In the genomic region with DNA sequence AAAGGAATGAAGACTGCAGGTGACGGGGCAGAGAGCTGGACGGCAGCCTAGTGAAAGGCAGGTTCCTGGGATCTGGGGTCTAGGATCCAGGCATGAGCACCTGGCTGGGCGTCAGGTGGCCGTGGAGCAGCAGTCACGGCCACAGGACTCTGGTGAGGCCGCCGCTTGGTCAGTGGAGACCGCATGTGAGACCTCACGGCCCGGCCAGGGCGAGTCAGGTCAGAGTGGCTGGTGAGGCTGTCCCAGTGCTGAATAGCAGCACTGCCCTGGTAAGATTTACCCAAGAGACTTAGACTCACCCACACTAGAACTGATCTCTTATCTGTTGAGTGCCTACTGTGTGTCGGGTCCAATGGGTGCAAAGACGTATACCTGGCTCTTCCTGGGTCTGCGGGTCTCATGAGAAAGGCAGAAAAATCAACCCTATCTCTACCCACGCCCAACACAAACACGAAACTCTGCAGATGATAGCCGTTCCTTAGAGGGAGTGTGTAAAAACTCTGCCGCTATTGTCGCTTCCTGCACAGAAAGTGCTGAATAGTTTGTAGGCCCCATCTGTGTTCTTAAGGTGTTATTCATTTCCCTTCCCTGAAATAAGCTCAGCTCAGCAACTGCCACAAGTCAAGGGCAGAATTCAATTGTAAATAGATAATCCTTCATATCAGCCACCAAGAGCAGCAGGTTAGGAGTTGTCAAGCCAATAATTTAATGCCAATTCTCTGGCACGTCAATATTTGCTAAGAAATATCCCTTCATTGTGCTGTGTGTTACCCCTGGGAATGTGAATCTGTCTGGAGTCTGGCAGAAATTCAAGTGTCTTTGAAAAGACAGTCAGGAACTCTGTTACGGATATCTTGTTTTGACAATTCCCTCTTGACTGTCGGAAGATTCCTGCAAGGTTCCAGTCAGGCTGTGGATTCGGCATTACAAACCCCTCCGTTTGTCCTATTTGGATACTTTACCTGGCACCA, we compare ENCODE assay signal across 2 cellular contexts.
TF ChIP-seq lines count a peak whose summit lies in the region.

No MANE protein-coding gene starts in this region.

TF ChIP-seq in GM23338, 12 proteins besides CTCF, POLR2A, EP300 and RAD21 (continues in another document):
- TF ChIP-seq, protein P1, sequence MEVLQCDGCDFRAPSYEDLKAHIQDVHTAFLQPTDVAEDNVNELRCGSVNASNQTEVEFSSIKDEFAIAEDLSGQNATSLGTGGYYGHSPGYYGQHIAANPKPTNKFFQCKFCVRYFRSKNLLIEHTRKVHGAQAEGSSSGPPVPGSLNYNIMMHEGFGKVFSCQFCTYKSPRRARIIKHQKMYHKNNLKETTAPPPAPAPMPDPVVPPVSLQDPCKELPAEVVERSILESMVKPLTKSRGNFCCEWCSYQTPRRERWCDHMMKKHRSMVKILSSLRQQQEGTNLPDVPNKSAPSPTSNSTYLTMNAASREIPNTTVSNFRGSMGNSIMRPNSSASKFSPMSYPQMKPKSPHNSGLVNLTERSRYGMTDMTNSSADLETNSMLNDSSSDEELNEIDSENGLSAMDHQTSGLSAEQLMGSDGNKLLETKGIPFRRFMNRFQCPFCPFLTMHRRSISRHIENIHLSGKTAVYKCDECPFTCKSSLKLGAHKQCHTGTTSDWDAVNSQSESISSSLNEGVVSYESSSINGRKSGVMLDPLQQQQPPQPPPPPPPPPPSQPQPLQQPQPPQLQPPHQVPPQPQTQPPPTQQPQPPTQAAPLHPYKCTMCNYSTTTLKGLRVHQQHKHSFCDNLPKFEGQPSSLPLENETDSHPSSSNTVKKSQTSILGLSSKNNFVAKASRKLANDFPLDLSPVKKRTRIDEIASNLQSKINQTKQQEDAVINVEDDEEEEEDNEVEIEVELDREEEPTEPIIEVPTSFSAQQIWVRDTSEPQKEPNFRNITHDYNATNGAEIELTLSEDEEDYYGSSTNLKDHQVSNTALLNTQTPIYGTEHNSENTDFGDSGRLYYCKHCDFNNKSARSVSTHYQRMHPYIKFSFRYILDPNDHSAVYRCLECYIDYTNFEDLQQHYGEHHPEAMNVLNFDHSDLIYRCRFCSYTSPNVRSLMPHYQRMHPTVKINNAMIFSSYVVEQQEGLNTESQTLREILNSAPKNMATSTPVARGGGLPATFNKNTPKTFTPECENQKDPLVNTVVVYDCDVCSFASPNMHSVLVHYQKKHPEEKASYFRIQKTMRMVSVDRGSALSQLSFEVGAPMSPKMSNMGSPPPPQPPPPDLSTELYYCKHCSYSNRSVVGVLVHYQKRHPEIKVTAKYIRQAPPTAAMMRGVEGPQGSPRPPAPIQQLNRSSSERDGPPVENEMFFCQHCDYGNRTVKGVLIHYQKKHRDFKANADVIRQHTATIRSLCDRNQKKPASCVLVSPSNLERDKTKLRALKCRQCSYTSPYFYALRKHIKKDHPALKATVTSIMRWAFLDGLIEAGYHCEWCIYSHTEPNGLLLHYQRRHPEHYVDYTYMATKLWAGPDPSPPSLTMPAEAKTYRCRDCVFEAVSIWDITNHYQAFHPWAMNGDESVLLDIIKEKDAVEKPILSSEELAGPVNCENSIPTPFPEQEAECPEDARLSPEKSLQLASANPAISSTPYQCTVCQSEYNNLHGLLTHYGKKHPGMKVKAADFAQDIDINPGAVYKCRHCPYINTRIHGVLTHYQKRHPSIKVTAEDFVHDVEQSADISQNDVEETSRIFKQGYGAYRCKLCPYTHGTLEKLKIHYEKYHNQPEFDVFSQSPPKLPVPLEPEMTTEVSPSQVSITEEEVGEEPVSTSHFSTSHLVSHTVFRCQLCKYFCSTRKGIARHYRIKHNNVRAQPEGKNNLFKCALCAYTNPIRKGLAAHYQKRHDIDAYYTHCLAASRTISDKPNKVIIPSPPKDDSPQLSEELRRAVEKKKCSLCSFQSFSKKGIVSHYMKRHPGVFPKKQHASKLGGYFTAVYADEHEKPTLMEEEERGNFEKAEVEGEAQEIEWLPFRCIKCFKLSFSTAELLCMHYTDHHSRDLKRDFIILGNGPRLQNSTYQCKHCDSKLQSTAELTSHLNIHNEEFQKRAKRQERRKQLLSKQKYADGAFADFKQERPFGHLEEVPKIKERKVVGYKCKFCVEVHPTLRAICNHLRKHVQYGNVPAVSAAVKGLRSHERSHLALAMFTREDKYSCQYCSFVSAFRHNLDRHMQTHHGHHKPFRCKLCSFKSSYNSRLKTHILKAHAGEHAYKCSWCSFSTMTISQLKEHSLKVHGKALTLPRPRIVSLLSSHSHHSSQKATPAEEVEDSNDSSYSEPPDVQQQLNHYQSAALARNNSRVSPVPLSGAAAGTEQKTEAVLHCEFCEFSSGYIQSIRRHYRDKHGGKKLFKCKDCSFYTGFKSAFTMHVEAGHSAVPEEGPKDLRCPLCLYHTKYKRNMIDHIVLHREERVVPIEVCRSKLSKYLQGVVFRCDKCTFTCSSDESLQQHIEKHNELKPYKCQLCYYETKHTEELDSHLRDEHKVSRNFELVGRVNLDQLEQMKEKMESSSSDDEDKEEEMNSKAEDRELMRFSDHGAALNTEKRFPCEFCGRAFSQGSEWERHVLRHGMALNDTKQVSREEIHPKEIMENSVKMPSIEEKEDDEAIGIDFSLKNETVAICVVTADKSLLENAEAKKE (CRISPR knock-in tag; IDR thresholded peaks at IDR 0.05): no peak
- TF ChIP-seq CREB1 (CRISPR knock-in tag; IDR thresholded peaks at IDR 0.05; ENCODE audit: low read depth) (no peak), REST (IDR thresholded peaks at IDR 0.05; ENCODE audit: unreplicated experiment) (no peak), ZNF114 (CRISPR knock-in tag; IDR thresholded peaks at IDR 0.05) (no peak), POLR2AphosphoS5 (IDR thresholded peaks at IDR 0.05; ENCODE audit: low read depth) (no peak), STAT1 (IDR thresholded peaks at IDR 0.05; ENCODE audit: unreplicated experiment) (no peak), ZNF331 (CRISPR knock-in tag; IDR thresholded peaks at IDR 0.05; ENCODE audit: low read depth) (no peak), NANOG (IDR thresholded peaks at IDR 0.05; ENCODE audit: borderline replicate concordance) (no peak), EZH2phosphoT487 (IDR thresholded peaks at IDR 0.05; ENCODE audit: unreplicated experiment) (no peak), JUNB (IDR thresholded peaks at IDR 0.05; ENCODE audit: unreplicated experiment) (no peak), EZH2 (IDR thresholded peaks at IDR 0.05; ENCODE audit: low read depth, unreplicated experiment) (no peak)

TF ChIP-seq in WTC11, 78 proteins besides CTCF, POLR2A, EP300 and RAD21 (continued from another document):
- TF ChIP-seq ZNF532 (CRISPR knock-in tag; IDR thresholded peaks at IDR 0.05; ENCODE audit: borderline replicate concordance) (no peak), CREM (CRISPR knock-in tag; IDR thresholded peaks at IDR 0.05) (no peak), ZNF416 (CRISPR knock-in tag; IDR thresholded peaks at IDR 0.05) (no peak), MYBL2 (CRISPR knock-in tag; IDR thresholded peaks at IDR 0.05) (no peak), TEAD4 (CRISPR knock-in tag; IDR thresholded peaks at IDR 0.05) (no peak), NR2C2 (CRISPR knock-in tag; IDR thresholded peaks at IDR 0.05) (no peak), SP1 (CRISPR knock-in tag; conservative IDR thresholded peaks at IDR 0.05) (no peak), NFE2L1 (CRISPR knock-in tag; IDR thresholded peaks at IDR 0.05) (no peak), ATF2 (CRISPR knock-in tag; IDR thresholded peaks at IDR 0.05; ENCODE audit: borderline replicate concordance, low read depth) (no peak), ZNF263 (CRISPR knock-in tag; IDR thresholded peaks at IDR 0.05; ENCODE audit: low read depth) (no peak)
- TF ChIP-seq, protein P2, sequence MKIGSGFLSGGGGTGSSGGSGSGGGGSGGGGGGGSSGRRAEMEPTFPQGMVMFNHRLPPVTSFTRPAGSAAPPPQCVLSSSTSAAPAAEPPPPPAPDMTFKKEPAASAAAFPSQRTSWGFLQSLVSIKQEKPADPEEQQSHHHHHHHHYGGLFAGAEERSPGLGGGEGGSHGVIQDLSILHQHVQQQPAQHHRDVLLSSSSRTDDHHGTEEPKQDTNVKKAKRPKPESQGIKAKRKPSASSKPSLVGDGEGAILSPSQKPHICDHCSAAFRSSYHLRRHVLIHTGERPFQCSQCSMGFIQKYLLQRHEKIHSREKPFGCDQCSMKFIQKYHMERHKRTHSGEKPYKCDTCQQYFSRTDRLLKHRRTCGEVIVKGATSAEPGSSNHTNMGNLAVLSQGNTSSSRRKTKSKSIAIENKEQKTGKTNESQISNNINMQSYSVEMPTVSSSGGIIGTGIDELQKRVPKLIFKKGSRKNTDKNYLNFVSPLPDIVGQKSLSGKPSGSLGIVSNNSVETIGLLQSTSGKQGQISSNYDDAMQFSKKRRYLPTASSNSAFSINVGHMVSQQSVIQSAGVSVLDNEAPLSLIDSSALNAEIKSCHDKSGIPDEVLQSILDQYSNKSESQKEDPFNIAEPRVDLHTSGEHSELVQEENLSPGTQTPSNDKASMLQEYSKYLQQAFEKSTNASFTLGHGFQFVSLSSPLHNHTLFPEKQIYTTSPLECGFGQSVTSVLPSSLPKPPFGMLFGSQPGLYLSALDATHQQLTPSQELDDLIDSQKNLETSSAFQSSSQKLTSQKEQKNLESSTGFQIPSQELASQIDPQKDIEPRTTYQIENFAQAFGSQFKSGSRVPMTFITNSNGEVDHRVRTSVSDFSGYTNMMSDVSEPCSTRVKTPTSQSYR (CRISPR knock-in tag; IDR thresholded peaks at IDR 0.05): no peak
- TF ChIP-seq, protein P3, sequence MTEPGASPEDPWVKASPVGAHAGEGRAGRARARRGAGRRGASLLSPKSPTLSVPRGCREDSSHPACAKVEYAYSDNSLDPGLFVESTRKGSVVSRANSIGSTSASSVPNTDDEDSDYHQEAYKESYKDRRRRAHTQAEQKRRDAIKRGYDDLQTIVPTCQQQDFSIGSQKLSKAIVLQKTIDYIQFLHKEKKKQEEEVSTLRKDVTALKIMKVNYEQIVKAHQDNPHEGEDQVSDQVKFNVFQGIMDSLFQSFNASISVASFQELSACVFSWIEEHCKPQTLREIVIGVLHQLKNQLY (CRISPR knock-in tag; IDR thresholded peaks at IDR 0.05): no peak
TF ChIP-seq in WTC11: peak in this region for 0.
